ENCODE assay signal across 24 cellular contexts in genomic region chr9:135914921-135915320, GRCh38. TPM values are rescaled to one million over a fixed set of nuclear protein-coding genes. Genes with fewer than 3 reads are reported as not detected.
DNase-seq lines count a peak whose midpoint lies in the region; ATAC-seq and TF ChIP-seq lines count a peak whose summit lies in the region.
"Had no signal": no experiment of that assay in that cellular context is flagged by ENCODE, and none has a peak within 500 bp of the region (broad histone marks: within the 10 kb centered on the region; RNA-seq: fewer than 3 reads in every experiment).

No MANE protein-coding gene starts in this region.

- intact Hi-C loops in lower lobe of right lung (cut with DNase I), result no loop called here

- DNase-seq in AG10803 (ENCODE audit: low read depth) (peak; percentile 33), LHCN-M2 (ENCODE audit: low read depth) (peak; percentile 68), choroid plexus epithelial cell (ENCODE audit: low read depth) (peak; percentile 69), mesenteric fat pad (ENCODE audit: low spot score) (peak; percentile 14), lower lobe of right lung (no peak), NCI-H1930 (lab: John Stamatoyannopoulos, UW) (no peak), NK-92 (lab: John Stamatoyannopoulos, UW; ENCODE audit: unreplicated experiment) (no peak)
- DNase-seq: activated B cell treated with CpG ODN at 0.5 μM for 24 hours; activated CD4-positive, alpha-beta memory T cell treated with anti-CD3 and anti-CD28 coated beads for 36 hours; activated gamma-delta T cell treated with Interleukin-2 at 50 U/mL for 16 hours; adrenal gland; CD4-positive, CD25-positive, alpha-beta regulatory T cell; foreskin keratinocyte; GF-D8; H7; immature natural killer cell; left lung; NCI-H1105 treated with DMSO at 0.1 percent for 48 hours; NCI-H2107; NCI-H510A treated with DMSO at 0.1 percent for 48 hours; RPMI8226; SK-N-SH; substantia nigra had no signal

- no peaks in the 10 kb centered on the region for H3K27me3 ChIP-seq in lower lobe of right lung (ENCODE audit: low read depth)
- H3K27me3 ChIP-seq: adrenal gland, foreskin keratinocyte, left lung had no signal

- H3K4me3 ChIP-seq in AG10803 (ENCODE audit: low read length) (no peak overlapping the region), choroid plexus epithelial cell (ENCODE audit: low read depth, low read length) (no peak overlapping the region), lower lobe of right lung (no peak overlapping the region)
- H3K4me3 ChIP-seq: adrenal gland, left lung had no signal

- ATAC-seq in lower lobe of right lung (no peak), HG02588 (IDR thresholded peaks at IDR 0.05; ENCODE audit: unreplicated experiment) (no peak)
- ATAC-seq: foreskin keratinocyte, left lung had no signal

- H3K4me1 ChIP-seq in lower lobe of right lung, result no peaks in the 10 kb centered on the region
- H3K4me1 ChIP-seq: foreskin keratinocyte had no signal

- peaks cover 31% of the 10 kb centered on the region for H3K36me3 ChIP-seq in lower lobe of right lung
- H3K36me3 ChIP-seq: adrenal gland had no signal

- no peak overlapping the region for H3K27ac ChIP-seq in lower lobe of right lung
- H3K27ac ChIP-seq: adrenal gland, foreskin keratinocyte, left lung had no signal

- peaks cover 39% of the 10 kb centered on the region for H3K9me3 ChIP-seq in lower lobe of right lung

- no peak for TF ChIP-seq CTCF in AG10803 (conservative IDR thresholded peaks at IDR 0.05; ENCODE audit: low read length)
- peak; percentile 28 for TF ChIP-seq CTCF in choroid plexus epithelial cell (conservative IDR thresholded peaks at IDR 0.05; ENCODE audit: low read depth, low read length)
- TF ChIP-seq CTCF in lower lobe of right lung (IDR thresholded peaks at IDR 0.05), result no peak

RNA-seq across cellular contexts. Expression of gene CAMSAP1, which starts 7.6 kb away (rescaled TPM):
- total RNA-seq in LHCN-M2 (2014; rRNA removed) (30.1 and 32.0 TPM in 2 replicates), mesenteric fat pad (35.3 TPM), lower lobe of right lung (34.4 TPM)
- 11.1 TPM for polyA plus RNA-seq in LHCN-M2 (2012)

RNA-seq across cellular contexts. Expression of gene UBAC1, which starts 46.3 kb away (rescaled TPM):
- 62.3 and 75.3 TPM in 2 replicates for total RNA-seq in LHCN-M2 (2014; rRNA removed)
- polyA plus RNA-seq in LHCN-M2 (2012), result 35.7 TPM
- total RNA-seq in mesenteric fat pad, result 36.3 TPM
- total RNA-seq in lower lobe of right lung, result 40.3 TPM

Comparison
In these comparisons a context has a peak if more than half of its experiments do, and no peak if none do; other contexts are left out.
1. DNase-seq: peak in AG10803 (single experiment), LHCN-M2 (single experiment), choroid plexus epithelial cell (single experiment) and mesenteric fat pad (single experiment); none in lower lobe of right lung (single experiment), NCI-H1930 (0 of 2) and NK-92 (single experiment).